Comparison of ENCODE assay signal across 8 cellular contexts in the genomic region with DNA sequence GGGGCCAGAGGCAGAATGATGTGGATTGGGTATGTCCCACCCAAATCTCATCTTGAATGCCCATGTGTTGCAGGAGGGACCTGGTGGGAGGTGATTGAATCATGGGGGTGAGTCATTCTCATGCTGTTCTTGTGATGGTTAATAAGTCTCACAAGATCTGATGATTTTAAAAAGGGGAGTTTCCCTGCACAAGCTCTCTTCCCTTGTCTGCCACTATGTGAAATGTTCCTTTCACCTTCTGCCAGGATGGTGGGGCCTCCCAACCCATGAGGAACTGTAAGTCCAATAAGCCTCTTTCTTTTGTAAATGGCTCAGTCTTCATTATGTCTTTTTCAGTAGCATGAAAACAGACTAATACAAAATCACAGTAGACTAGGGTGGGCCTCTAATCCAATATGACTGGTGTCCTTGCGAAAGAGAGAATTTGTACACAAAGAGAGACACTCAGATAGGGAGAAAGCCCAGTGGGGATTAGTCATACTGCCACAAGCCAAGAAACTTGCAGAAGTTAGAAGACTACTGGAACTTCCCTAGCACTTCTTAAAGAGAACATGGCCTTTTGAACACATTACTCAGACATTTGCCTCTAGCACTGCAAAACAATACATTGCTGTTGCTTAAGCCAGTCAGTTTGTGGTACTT.
DNase-seq lines count a peak whose midpoint lies in the region; ATAC-seq lines count a peak whose summit lies in the region.

No MANE protein-coding gene starts in this region.

- DNase-seq in activated CD4-positive, alpha-beta T cell treated with anti-CD3 and anti-CD28 coated beads, Interleukin-2, amount 50 U/mL, for 48 hours: peak; percentile 28 to 36
- no peak for DNase-seq in activated CD4-positive, alpha-beta T cell treated with anti-CD3 and anti-CD28 coated beads for 1 hour
- DNase-seq in RPMI7951 (ENCODE audit: low read depth) (peak; percentile 80), kidney glomerular epithelial cell (lab: John Stamatoyannopoulos, UW) (peak; percentile 21), DMS 273 treated with DMSO at 0.1 percent for 48 hours (lab: John Stamatoyannopoulos, UW) (no peak), midbrain (lab: John Stamatoyannopoulos, UW) (no peak), NCI-H1417 (lab: John Stamatoyannopoulos, UW) (no peak)

- ATAC-seq in HG02798 (IDR thresholded peaks at IDR 0.05; ENCODE audit: poor library complexity, unreplicated experiment): peak; percentile 92

Comparison
In these comparisons a context has a peak if more than half of its experiments do, and no peak if none do; other contexts are left out.
1. DNase-seq: peak in activated CD4-positive, alpha-beta T cell treated with anti-CD3 and anti-CD28 coated beads, Interleukin-2, amount 50 U/mL, for 48 hours (2 of 2), RPMI7951 (single experiment) and kidney glomerular epithelial cell (single experiment); none in activated CD4-positive, alpha-beta T cell treated with anti-CD3 and anti-CD28 coated beads for 1 hour (single experiment), DMS 273 treated with DMSO at 0.1 percent for 48 hours (single experiment), midbrain (single experiment) and NCI-H1417 (0 of 3).